Comparison of ENCODE assay signal across 9 cellular contexts in the genomic region with DNA sequence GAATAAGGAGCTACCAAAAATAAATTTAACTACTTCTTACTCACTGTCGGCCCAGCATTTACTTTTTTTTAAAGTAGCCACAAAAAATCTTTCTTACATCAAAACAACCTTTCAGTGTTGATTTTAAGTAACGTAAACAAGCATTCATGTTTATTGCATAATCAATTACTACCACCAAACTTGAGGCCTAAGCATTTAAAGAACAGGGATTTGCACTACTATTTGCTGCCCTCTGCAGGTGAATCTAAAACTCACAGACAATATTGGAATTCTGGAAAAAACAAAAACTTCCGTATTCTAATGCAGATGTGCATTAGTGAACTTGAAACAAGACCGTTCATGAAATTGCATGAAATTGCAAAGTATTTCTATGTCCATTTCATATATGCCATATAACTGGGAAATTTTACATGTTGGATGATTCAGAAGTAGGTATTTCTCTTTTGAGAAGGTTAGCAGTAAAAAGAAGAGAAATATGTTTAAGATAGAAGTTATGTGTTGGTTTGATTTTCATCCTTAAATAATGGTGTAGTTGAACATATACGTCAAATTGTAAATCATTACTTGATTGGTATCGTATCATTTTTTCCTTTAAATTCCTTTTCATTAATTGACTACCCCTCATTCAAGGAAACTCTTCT. TPM values are rescaled to one million over a fixed set of nuclear protein-coding genes. Genes with fewer than 3 reads are reported as not detected.
A peak's percentile ranks its signal among the peaks of the same experiment; 100 is the strongest.
DNase-seq lines count a peak whose midpoint lies in the region; ATAC-seq and TF ChIP-seq lines count a peak whose summit lies in the region.
"Had no signal": no experiment of that assay in that cellular context is flagged by ENCODE, and none has a peak within 500 bp of the region (broad histone marks: within the 10 kb centered on the region; RNA-seq: fewer than 3 reads in every experiment).

No MANE protein-coding gene starts in this region.

- H3K36me3 Mint-ChIP-seq in endodermal cell (ENCODE audit: low read depth) (no peaks in the 10 kb centered on the region), nephron (ENCODE audit: low read depth) (no peaks in the 10 kb centered on the region)
- H3K36me3 Mint-ChIP-seq: activated naive CD4-positive, alpha-beta T cell treated with anti-CD3 and anti-CD28 coated beads, Interleukin-2, amount 50 U/mL, for 24 hours had no signal

- no peak overlapping the region for H2AFZ ChIP-seq in OCI-LY3 (ENCODE audit: low read depth, low read length)

- H4K20me1 ChIP-seq in OCI-LY3 (ENCODE audit: insufficient read depth, low read length), result no peaks in the 10 kb centered on the region

- no peak for ATAC-seq in HG02571 (IDR thresholded peaks at IDR 0.05; ENCODE audit: unreplicated experiment)

- WGBS in endodermal cell (ENCODE audit: insufficient coverage in 1 of 2, insufficient read length in 1 of 2), 2 experiments, result 59 to 66% methylated on average over 3 to 6 of the region's 6 CpGs

- H3K27me3 Mint-ChIP-seq in endodermal cell (ENCODE audit: insufficient read depth), result no peaks in the 10 kb centered on the region
- H3K27me3 Mint-ChIP-seq in nephron (ENCODE audit: low read depth), result no peaks in the 10 kb centered on the region

- no peaks in the 10 kb centered on the region for H3K79me2 ChIP-seq in OCI-LY3 (ENCODE audit: low read length)

- no peak overlapping the region for H3K27ac ChIP-seq in OCI-LY3 (ENCODE audit: low read length)
- H3K27ac ChIP-seq in endodermal cell (ENCODE audit: low read depth, low read length), result no peak overlapping the region

- no peaks in the 10 kb centered on the region for H3K9me3 ChIP-seq in HAP-1
- no peaks in the 10 kb centered on the region for H3K9me3 ChIP-seq in OCI-LY3 (ENCODE audit: insufficient read depth, low read length)
- H3K9me3 ChIP-seq in endodermal cell (ENCODE audit: control insufficient read depth, low read length), result no peaks in the 10 kb centered on the region

- in situ Hi-C loops in HAP-1 (cut with MboI; ENCODE audit: low sequenced_read_pairs), result no loop called here

- H3K9me3 Mint-ChIP-seq in endodermal cell, result no peaks in the 10 kb centered on the region
- H3K9me3 Mint-ChIP-seq in nephron, result no peaks in the 10 kb centered on the region
- H3K9me3 Mint-ChIP-seq: activated naive CD4-positive, alpha-beta T cell treated with anti-CD3 and anti-CD28 coated beads, Interleukin-2, amount 50 U/mL, for 24 hours had no signal

- no peak overlapping the region for H3K27ac Mint-ChIP-seq in endodermal cell
- H3K27ac Mint-ChIP-seq in nephron, result no peak overlapping the region
- H3K27ac Mint-ChIP-seq: activated naive CD4-positive, alpha-beta T cell treated with anti-CD3 and anti-CD28 coated beads, Interleukin-2, amount 50 U/mL, for 24 hours had no signal

- TF ChIP-seq CTCF in OCI-LY3 (IDR thresholded peaks at IDR 0.05; ENCODE audit: low read depth, low read length) (peak; percentile 98), endodermal cell (conservative IDR thresholded peaks at IDR 0.05) (peak; percentile 87), nephron (IDR thresholded peaks at IDR 0.05; ENCODE audit: unreplicated experiment in 3 of 3) (peak; percentile 73 to 87 (median 78))

- peak; percentile 5 to 6 for DNase-seq in NCI-H2081 (lab: John Stamatoyannopoulos, UW)
- DNase-seq in NCI-H2081 treated with DMSO at 0.1 percent for 48 hours (lab: John Stamatoyannopoulos, UW), result no peak
- peak; percentile 48 to 69 for DNase-seq in HAP-1 (ENCODE audit: low spot score in 2 of 2)
- DNase-seq in endodermal cell, result no peak
- DNase-seq in H7, result no peak

- H3K4me1 ChIP-seq in HAP-1, result no peaks in the 10 kb centered on the region
- peaks cover 1% of the 10 kb centered on the region; the same call in 1 of the 2 replicates for H3K4me1 ChIP-seq in OCI-LY3 (ENCODE audit: low read length)
- H3K4me1 ChIP-seq in endodermal cell (ENCODE audit: control insufficient read depth, insufficient read depth, low read length), result no peaks in the 10 kb centered on the region

- H3K4me3 Mint-ChIP-seq in endodermal cell, result no peak overlapping the region
- H3K4me3 Mint-ChIP-seq in nephron, result no peak overlapping the region
- H3K4me3 Mint-ChIP-seq: activated naive CD4-positive, alpha-beta T cell treated with anti-CD3 and anti-CD28 coated beads, Interleukin-2, amount 50 U/mL, for 24 hours had no signal

- no peaks in the 10 kb centered on the region for H3K27me3 ChIP-seq in HAP-1 (ENCODE audit: low read depth)
- no peaks in the 10 kb centered on the region for H3K27me3 ChIP-seq in OCI-LY3 (ENCODE audit: low read depth, low read length)
- no peaks in the 10 kb centered on the region for H3K27me3 ChIP-seq in endodermal cell (ENCODE audit: control insufficient read depth, insufficient read depth, low read length, poor library complexity, severe bottlenecking)
- H3K27me3 ChIP-seq in H7 (ENCODE audit: control insufficient read depth, insufficient read depth, low read length), result no peaks in the 10 kb centered on the region

- no peaks in the 10 kb centered on the region for H3K36me3 ChIP-seq in HAP-1 (replicated peaks)
- no peaks in the 10 kb centered on the region for H3K36me3 ChIP-seq in OCI-LY3 (replicated peaks; ENCODE audit: low read depth, low read length)
- H3K36me3 ChIP-seq in endodermal cell (ENCODE audit: control insufficient read depth, insufficient read depth, low read length), result no peaks in the 10 kb centered on the region
- no peaks in the 10 kb centered on the region for H3K36me3 ChIP-seq in H7 (replicated peaks; ENCODE audit: control insufficient read depth, insufficient read depth, low read length)

- H3K4me3 ChIP-seq in HAP-1, result no peak overlapping the region
- no peak overlapping the region for H3K4me3 ChIP-seq in OCI-LY3 (ENCODE audit: low read length)
- H3K4me3 ChIP-seq in endodermal cell (ENCODE audit: low read length), result no peak overlapping the region
- H3K4me3 ChIP-seq in H7 (ENCODE audit: insufficient read depth, low read depth, low read length), result no peak overlapping the region

- no peak overlapping the region for H3K9ac ChIP-seq in OCI-LY3 (ENCODE audit: low read length)
- H3K9ac ChIP-seq in endodermal cell (ENCODE audit: extremely low read depth, low read length, poor library complexity, severe bottlenecking), result no peak overlapping the region

- H3K4me2 ChIP-seq in OCI-LY3 (ENCODE audit: low read length), result peak overlapping the region; percentile 26; the same call in 1 of the 2 replicates

- H3K4me1 Mint-ChIP-seq in endodermal cell (peaks cover 7% of the 10 kb centered on the region), nephron (no peaks in the 10 kb centered on the region)

RNA-seq across cellular contexts. Expression of a gene that starts 55.6 kb away (rescaled TPM):
- total RNA-seq in endodermal cell, result 10 to 100 TPM; 81.5 to 96.3 TPM
- polyA plus RNA-seq in endodermal cell (2013, experiment 1 of 2), result 108 TPM
- 98.1 TPM for polyA plus RNA-seq in endodermal cell (2013, experiment 2 of 2)
- 41.4 and 50.3 TPM in 2 replicates for total RNA-seq in H7 (2014; rRNA removed; shearing (Covaris generic))

RNA-seq across cellular contexts. Expression of a gene that starts 55.8 kb away (rescaled TPM):
- 10 to 100 TPM in 1 of 2 donors, 1 to 10 TPM in 1; 7.3 to 10.6 TPM for total RNA-seq in endodermal cell
- polyA plus RNA-seq in endodermal cell (2013, experiment 1 of 2), result 8.5 TPM
- polyA plus RNA-seq in endodermal cell (2013, experiment 2 of 2), result 8.2 TPM
- total RNA-seq in H7 (2014; rRNA removed; shearing (Covaris generic)), result 2.1 and 3.5 TPM in 2 replicates

Comparison
In these comparisons a context has a peak if more than half of its experiments do, and no peak if none do; other contexts are left out.
1. DNase-seq: peak in NCI-H2081 (2 of 2) and HAP-1 (2 of 2); none in NCI-H2081 treated with DMSO at 0.1 percent for 48 hours (single experiment), endodermal cell (single experiment) and H7 (single experiment).
2. Peak in every context shown above with its lines, with median percentiles within 50 percentile points of each other: CTCF ChIP-seq.